ENCODE assay signal across 8 cellular contexts in genomic region chr16:28711220-28712083, GRCh38. TPM values are rescaled to one million over a fixed set of nuclear protein-coding genes. Genes with fewer than 3 reads are reported as not detected.
DNase-seq lines count a peak whose midpoint lies in the region; ATAC-seq and TF ChIP-seq lines count a peak whose summit lies in the region.
"Not testable (repeated sequence)": the region's sequence is repeated elsewhere in the genome, so short reads cannot be mapped to it uniquely, and the experiment has no call there.

TSS of gene EIF3C (plus strand) at chr16:28711464. CDS start at chr16:28711687, 223 bp downstream.

- peak within 1 kb of the TSS; percentile 51 for H3K4me3 ChIP-seq in DOHH2 (ENCODE audit: low read length)
- H3K4me3 ChIP-seq in fibroblast of pulmonary artery (replicated peaks; ENCODE audit: low read depth, low read length): peak within 1 kb of the TSS; percentile 38
- H3K4me3 ChIP-seq in mucosa of descending colon: not testable (repeated sequence)
- peak within 1 kb of the TSS; percentile 35 for H3K4me3 ChIP-seq in suprapubic skin

- WGBS in suprapubic skin: no CpG with 5 or more reads among the region's 66 CpGs

- H3K36me3 ChIP-seq in DOHH2 (ENCODE audit: control insufficient read depth, low read length); mucosa of descending colon (ENCODE audit: low read depth); suprapubic skin: not testable (repeated sequence)

- intact Hi-C loops in mucosa of descending colon (cut with DNase I, micrococcal nuclease): not testable (repeated sequence)

- TF ChIP-seq EP300 in suprapubic skin (IDR thresholded peaks at IDR 0.05): not testable (repeated sequence)

- TF ChIP-seq CTCF in DOHH2 (IDR thresholded peaks at IDR 0.05; ENCODE audit: low read depth, low read length, poor library complexity, severe bottlenecking); fibroblast of pulmonary artery (IDR thresholded peaks at IDR 0.05; ENCODE audit: low read length, missing control alignments); mucosa of descending colon (IDR thresholded peaks at IDR 0.05); suprapubic skin (IDR thresholded peaks at IDR 0.05): not testable (repeated sequence)

- not testable (repeated sequence) for H3K9me3 Mint-ChIP-seq in activated naive CD4-positive, alpha-beta T cell treated with anti-CD3 and anti-CD28 coated beads, Interleukin-2, amount 50 U/mL, for 72 hours

- not testable (repeated sequence) for H3F3A ChIP-seq in DOHH2 (ENCODE audit: control insufficient read depth, insufficient read depth)

- H3K4me2 ChIP-seq in DOHH2 (ENCODE audit: low read length): not testable (repeated sequence)

- H3K27ac Mint-ChIP-seq in activated naive CD4-positive, alpha-beta T cell treated with anti-CD3 and anti-CD28 coated beads, Interleukin-2, amount 50 U/mL, for 72 hours: not testable (repeated sequence)

- H3K36me3 Mint-ChIP-seq in activated naive CD4-positive, alpha-beta T cell treated with anti-CD3 and anti-CD28 coated beads, Interleukin-2, amount 50 U/mL, for 72 hours: not testable (repeated sequence)

- H4K20me1 ChIP-seq in DOHH2 (ENCODE audit: control insufficient read depth, insufficient read depth, low read depth, low read length): not testable (repeated sequence)

- not testable (repeated sequence) for H3K27ac ChIP-seq in DOHH2 (ENCODE audit: low read depth, low read length); suprapubic skin

- peak; percentile 76 for ATAC-seq in GM19468 (IDR thresholded peaks at IDR 0.05; ENCODE audit: extremely low read depth, unreplicated experiment)
- ATAC-seq in HG02973 (IDR thresholded peaks at IDR 0.05; ENCODE audit: unreplicated experiment): peak; percentile 98
- peak; percentile 100 for ATAC-seq in activated naive CD4-positive, alpha-beta T cell treated with anti-CD3 and anti-CD28 coated beads, Interleukin-2, amount 50 U/mL, for 72 hours
- peak; percentile 100 for ATAC-seq in mucosa of descending colon

- H3K9me3 ChIP-seq in DOHH2 (ENCODE audit: control insufficient read depth, insufficient read depth, low read length); mucosa of descending colon; suprapubic skin: not testable (repeated sequence)

- TF ChIP-seq POLR2A in suprapubic skin (IDR thresholded peaks at IDR 0.05): not testable (repeated sequence)

- not testable (repeated sequence) for DNase-seq in NCI-H460 (ENCODE audit: extremely low read depth, low read depth); activated naive CD4-positive, alpha-beta T cell treated with anti-CD3 and anti-CD28 coated beads, Interleukin-2, amount 50 U/mL, for 72 hours (ENCODE audit: low spot score in 2 of 2); fibroblast of pulmonary artery (ENCODE audit: low read depth); mucosa of descending colon; suprapubic skin (ENCODE audit: low spot score in 2 of 2)

- not testable (repeated sequence) for H3K27me3 ChIP-seq in DOHH2 (ENCODE audit: control insufficient read depth, low read length); suprapubic skin

- not testable (repeated sequence) for H3K4me1 ChIP-seq in DOHH2 (ENCODE audit: control insufficient read depth, low read length); mucosa of descending colon (ENCODE audit: low read depth); suprapubic skin

- not testable (repeated sequence) for H3K79me2 ChIP-seq in DOHH2 (ENCODE audit: control insufficient read depth, low read length)

- not testable (repeated sequence) for H3K9me2 ChIP-seq in DOHH2 (replicated peaks; ENCODE audit: control insufficient read depth, low read length)

RNA-seq across cellular contexts. Expression of gene EIF3C, which starts in this region (rescaled TPM):
- 159 and 242 TPM in 2 replicates for total RNA-seq in NCI-H460 (2014; rRNA removed; shearing (Covaris generic))
- polyA plus RNA-seq in NCI-H460 (2014; cell fraction: nucleus; rRNA removed): 40.3 and 76.1 TPM in 2 replicates
- 100 to 1,000 TPM; 467 to 604 TPM for total RNA-seq in activated naive CD4-positive, alpha-beta T cell treated with anti-CD3 and anti-CD28 coated beads, Interleukin-2, amount 50 U/mL, for 72 hours
- total RNA-seq in mucosa of descending colon: 100 to 1,000 TPM; 298 to 526 (median 426) TPM
- total RNA-seq in suprapubic skin: 100 to 1,000 TPM; 105 to 235 (median 181) TPM
